2 cellular contexts compared by ENCODE assay signal in the genomic region with DNA sequence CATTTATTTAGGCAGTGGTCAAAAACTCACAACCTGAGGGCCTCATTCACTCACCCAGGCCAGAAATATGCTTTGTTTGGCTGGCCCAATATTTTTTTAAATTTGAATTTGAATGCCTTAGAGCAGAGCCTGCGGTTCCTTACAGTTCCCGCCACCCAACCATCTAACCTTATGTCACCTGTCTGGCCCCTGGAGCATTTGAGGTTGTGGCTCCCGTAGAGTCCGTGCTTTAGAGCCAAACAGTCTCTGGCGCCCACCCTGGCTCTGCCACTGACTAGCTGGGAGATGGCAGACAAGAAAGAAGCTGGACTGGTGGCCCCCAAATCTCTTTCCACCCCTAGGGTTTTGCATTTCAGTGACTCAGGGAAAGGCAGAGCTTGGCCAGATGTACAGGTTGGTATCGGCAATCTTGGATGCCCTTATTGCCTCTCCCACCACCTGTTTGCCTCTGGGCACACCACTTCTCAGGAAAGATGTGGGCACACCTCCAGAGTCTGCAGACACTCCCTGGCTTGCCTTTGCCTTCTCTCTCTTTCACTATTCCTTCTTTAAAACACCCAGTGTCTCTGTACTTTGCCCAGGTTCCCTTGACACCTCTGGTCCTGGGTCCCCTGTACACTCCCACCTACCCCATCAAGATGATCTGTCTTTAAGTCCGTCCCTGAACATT.
TF ChIP-seq lines count a peak whose summit lies in the region.

No MANE protein-coding gene starts in this region.

TF ChIP-seq in HEK293, 187 proteins besides CTCF, POLR2A, EP300 and RAD21:
- peak; percentile 49; the same call in 1 of the 2 replicates for TF ChIP-seq SCRT2 (tag by site-specific recombination; IDR thresholded peaks at IDR 0.05)
- TF ChIP-seq HOXD13 (CRISPR knock-in tag; IDR thresholded peaks at IDR 0.05; ENCODE audit: borderline replicate concordance), result no peak
- TF ChIP-seq ZBTB48 (tag by site-specific recombination; IDR thresholded peaks at IDR 0.05), result peak; percentile 43; the same call in 1 of the 2 replicates

TF ChIP-seq in K562, 482 proteins besides CTCF, POLR2A, EP300 and RAD21:
- no peak for TF ChIP-seq GTF3C2 (IDR thresholded peaks at IDR 0.05; ENCODE audit: borderline replicate concordance, extremely low read depth, insufficient read length)
